Comparison of ENCODE assay signal across 23 cellular contexts in the genomic region with DNA sequence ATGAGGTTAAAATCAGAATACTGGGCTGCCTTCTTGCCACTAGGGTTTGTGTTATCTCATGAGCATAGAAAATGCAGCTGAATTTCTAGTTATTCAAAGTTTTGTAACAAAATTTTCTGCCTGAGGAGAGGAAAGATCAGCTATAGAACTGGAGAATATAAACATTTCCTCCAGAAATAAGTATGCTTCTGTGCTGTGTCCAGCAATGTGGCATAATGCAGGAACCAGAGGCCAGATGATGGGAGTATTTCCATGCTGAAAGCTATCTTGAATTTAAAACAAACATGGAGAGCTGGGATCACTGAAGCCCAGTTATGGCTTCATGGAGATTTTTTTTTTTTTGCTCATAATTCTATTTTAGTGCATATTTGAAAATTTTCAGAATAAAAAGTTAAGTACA.
"Had no signal": no experiment of that assay in that cellular context is flagged by ENCODE, and none has a peak within 500 bp of the region (broad histone marks: within the 10 kb centered on the region; RNA-seq: fewer than 3 reads in every experiment).

No MANE protein-coding gene starts in this region.

- H3K36me3 ChIP-seq: left lung, lower lobe of right lung, ovary, right atrium auricular region, right lobe of liver, stomach, thyroid gland, transverse colon, upper lobe of right lung had no signal

- H3K4me1 ChIP-seq: left lung, lower lobe of right lung, right atrium auricular region, right lobe of liver, stomach, testis, thyroid gland, upper lobe of right lung had no signal

- H3K27me3 ChIP-seq: left lung, ovary, right atrium auricular region, right lobe of liver, stomach, testis, thyroid gland, transverse colon, upper lobe of right lung had no signal

- H3K27ac ChIP-seq: left lung, lower lobe of right lung, ovary, right atrium auricular region, right lobe of liver, stomach, testis, thyroid gland, transverse colon, upper lobe of right lung had no signal

- H3K9me3 ChIP-seq: lower lobe of right lung, ovary, right atrium auricular region, right lobe of liver, stomach, testis, thyroid gland, transverse colon, upper lobe of right lung had no signal

- H3K4me3 ChIP-seq: left lung, lower lobe of right lung, ovary, right atrium auricular region, right lobe of liver, stomach, testis, thyroid gland, transverse colon, upper lobe of right lung had no signal

- ATAC-seq: left colon; left lung; lower lobe of right lung; natural killer cell; stimulated activated naive B cell treated with anti-CD40 and anti-IgM and Interleukin-4, amounts not matched to agents 10 μg/mL and 1 μg/mL and 100 μg/mL, for 72 hours; stimulated activated naive CD8-positive, alpha-beta T cell treated with anti-CD3 and anti-CD28 coated beads, Interleukin-15, Interleukin-2, amounts not matched to agents 100 U/mL and 50 U/mL, for 24 hours; upper lobe of right lung had no signal

- DNase-seq: hippocampal formation; kidney glomerular epithelial cell; left colon; left lung; lower lobe of right lung; mammary epithelial cell; mesendoderm; naive B cell; natural killer cell; ovary; right lobe of liver; stimulated activated CD4-positive, alpha-beta T cell treated with anti-CD3 and anti-CD28 coated beads, Interleukin-12 subunit alpha, Interleukin-12 subunit beta, amount 100 ng/mL, for 4 hours; stimulated activated CD4-positive, alpha-beta T cell treated with anti-CD3 and anti-CD28 coated beads, Interleukin-15, amount 100 ng/mL, for 24 hours; stimulated activated CD4-positive, alpha-beta T cell treated with anti-CD3 and anti-CD28 coated beads, Interleukin-2, amount 100 ng/mL, for 24 hours; stimulated activated CD4-positive, alpha-beta T cell treated with anti-CD3 and anti-CD28 coated beads, Interleukin-4, amount 100 ng/mL, for 1 hour; stimulated activated naive B cell treated with anti-CD40 and anti-IgM and Interleukin-4, amounts not matched to agents 10 μg/mL and 1 μg/mL and 100 μg/mL, for 72 hours; stimulated activated naive CD8-positive, alpha-beta T cell treated with anti-CD3 and anti-CD28 coated beads, Interleukin-15, Interleukin-2, amounts not matched to agents 100 U/mL and 50 U/mL, for 24 hours; stomach; testis; thyroid gland; transverse colon; upper lobe of right lung had no signal
